9 cellular contexts compared by ENCODE assay signal in genomic region chr14:24108336-24108874, GRCh38. TPM values are rescaled to one million over a fixed set of nuclear protein-coding genes. Genes with fewer than 3 reads are reported as not detected.
DNase-seq lines count a peak whose midpoint lies in the region; ATAC-seq and TF ChIP-seq lines count a peak whose summit lies in the region.
"Had no signal": no experiment of that assay in that cellular context is flagged by ENCODE, and none has a peak within 500 bp of the region (broad histone marks: within the 10 kb centered on the region; RNA-seq: fewer than 3 reads in every experiment).

No MANE protein-coding gene starts in this region.

- peak overlapping the region; percentile 22; the same call in 1 of the 2 replicates for H3K9ac ChIP-seq in SU-DHL-6 (ENCODE audit: low read length)

- no peaks in the 10 kb centered on the region; the same call in 1 of the 2 replicates for H3K79me2 ChIP-seq in SU-DHL-6 (ENCODE audit: insufficient read depth, low read length)

- POLR2A ChIA-PET in CD8-positive, alpha-beta memory T cell (lab: Charles Lee), result interaction anchor here (0.7 to 2.9 kb wide), 7 partner anchors 14 to 1342 kb away, joined by 3 to 26 read pairs (median 5); partner anchors contain the start of genes PCK2 and PSME2

- H3K9me3 ChIP-seq in CD8-positive, alpha-beta memory T cell (ENCODE audit: low read length), result no peaks in the 10 kb centered on the region
- H3K9me3 ChIP-seq in SU-DHL-6 (ENCODE audit: insufficient read depth, low read length) (no peaks in the 10 kb centered on the region), mucosa of descending colon (no peaks in the 10 kb centered on the region)

- peak overlapping the region; percentile 37 for H2AFZ ChIP-seq in SU-DHL-6 (ENCODE audit: low read depth, low read length, severe bottlenecking)

- no peak overlapping the region for H3K27ac ChIP-seq in CD8-positive, alpha-beta memory T cell (ENCODE audit: low read depth, low read length)
- no peak overlapping the region for H3K27ac ChIP-seq in SU-DHL-6 (ENCODE audit: low read depth, low read length)

- no peak for DNase-seq in CD8-positive, alpha-beta memory T cell
- DNase-seq in mucosa of descending colon (no peak), RKO (ENCODE audit: low spot score) (no peak), HuH-7 (ENCODE audit: low spot score) (no peak)

- H3K36me3 Mint-ChIP-seq in CD8-positive, alpha-beta memory T cell, result peaks cover 0 to 14% (median 2%) of the 10 kb centered on the region in 3 donors

- H3K9me2 ChIP-seq in SU-DHL-6 (replicated peaks; ENCODE audit: insufficient read depth, low read length), result no peaks in the 10 kb centered on the region

- peak overlapping the region; percentile 79 to 97 (median 94) for H3K27ac Mint-ChIP-seq in CD8-positive, alpha-beta memory T cell

- peaks cover 16% of the 10 kb centered on the region; the same call in 1 of the 2 replicates for H3F3A ChIP-seq in SU-DHL-6 (ENCODE audit: insufficient read depth)

- H3K27me3 ChIP-seq in CD8-positive, alpha-beta memory T cell (ENCODE audit: insufficient read depth, low read length, poor library complexity, severe bottlenecking), result no peaks in the 10 kb centered on the region
- no peaks in the 10 kb centered on the region for H3K27me3 ChIP-seq in SU-DHL-6 (ENCODE audit: low read length)

- CTCF ChIA-PET in CD8-positive, alpha-beta memory T cell (lab: Charles Lee), result interaction anchor here (0.6 to 11.6 kb wide), 38 partner anchors 8 to 476 kb away, joined by 3 to 185 read pairs (median 6); partner anchors contain the start of genes CARMIL3, DHRS4L2, EMC9 and FITM1

- H3K4me1 ChIP-seq in CD8-positive, alpha-beta memory T cell (ENCODE audit: insufficient read depth, low read length), result peaks cover 15% of the 10 kb centered on the region
- H3K4me1 ChIP-seq in mucosa of descending colon (ENCODE audit: low read depth), result peaks cover 8% of the 10 kb centered on the region

- no peaks in the 10 kb centered on the region for H3K9me3 Mint-ChIP-seq in CD8-positive, alpha-beta memory T cell

- peak; percentile 35 for ATAC-seq in GM21576 (IDR thresholded peaks at IDR 0.05; ENCODE audit: unreplicated experiment)
- no peak for ATAC-seq in mucosa of descending colon
- ATAC-seq in HG03469 (IDR thresholded peaks at IDR 0.05; ENCODE audit: unreplicated experiment), result no peak
- no peak for ATAC-seq in GM21737 (IDR thresholded peaks at IDR 0.05; ENCODE audit: unreplicated experiment)

- peaks cover 9 to 14% (median 10%) of the 10 kb centered on the region in 3 donors for H3K4me1 Mint-ChIP-seq in CD8-positive, alpha-beta memory T cell

- H3K36me3 ChIP-seq in CD8-positive, alpha-beta memory T cell (ENCODE audit: insufficient read depth, low read length), result peaks cover 6% of the 10 kb centered on the region
- H3K36me3 ChIP-seq in SU-DHL-6 (ENCODE audit: low read length), result peaks cover 4% of the 10 kb centered on the region; the same call in 1 of the 2 replicates
- H3K36me3 ChIP-seq in mucosa of descending colon (ENCODE audit: low read depth), result no peaks in the 10 kb centered on the region

- no peak for TF ChIP-seq CTCF in SU-DHL-6 (IDR thresholded peaks at IDR 0.05; ENCODE audit: insufficient read depth, low read length, poor library complexity, severe bottlenecking)
- no peak for TF ChIP-seq CTCF in mucosa of descending colon (IDR thresholded peaks at IDR 0.05)

- no peak overlapping the region for H3K4me3 ChIP-seq in CD8-positive, alpha-beta memory T cell (ENCODE audit: low read length)
- H3K4me3 ChIP-seq in SU-DHL-6 (ENCODE audit: insufficient read depth, low read length, poor library complexity, severe bottlenecking), result no peak overlapping the region
- H3K4me3 ChIP-seq in mucosa of descending colon, result peak overlapping the region; percentile 3

- H4K20me1 ChIP-seq in SU-DHL-6 (ENCODE audit: low read depth, low read length), result no peaks in the 10 kb centered on the region

- intact Hi-C loops in mucosa of descending colon (cut with DNase I, micrococcal nuclease), result loop anchor here in 1 of 2 donors (10.0 kb wide), 1 partner anchor 54 kb away; the partner anchor contains the start of gene CARMIL3

- peak overlapping the region in 2 of 7 donors; percentile 4 to 56 for H3K4me3 Mint-ChIP-seq in CD8-positive, alpha-beta memory T cell

- peak overlapping the region; percentile 18 for H3K4me2 ChIP-seq in SU-DHL-6 (ENCODE audit: low read depth, low read length, poor library complexity, severe bottlenecking)

- H3K27me3 Mint-ChIP-seq in CD8-positive, alpha-beta memory T cell, result no peaks in the 10 kb centered on the region

RNA-seq across cellular contexts. Expression of gene DCAF11, which starts 6.2 kb away (rescaled TPM):
- total RNA-seq in CD8-positive, alpha-beta memory T cell, result 10 to 100 TPM; 69.0 to 72.4 TPM
- 83.9 TPM for polyA plus RNA-seq in CD8-positive, alpha-beta memory T cell
- 100 to 1,000 TPM in 1 of 3 donors, 10 to 100 TPM in 2; 65.8 to 101 (median 84.9) TPM for total RNA-seq in mucosa of descending colon

RNA-seq across cellular contexts. Expression of gene NRL, which starts 6.3 kb away (rescaled TPM):
- 1 to 10 TPM; 1.5 to 1.6 TPM for total RNA-seq in CD8-positive, alpha-beta memory T cell
- polyA plus RNA-seq in CD8-positive, alpha-beta memory T cell, result 1.5 TPM
- total RNA-seq in mucosa of descending colon, result 1 to 10 TPM; 2.3 to 4.5 (median 2.8) TPM

RNA-seq across cellular contexts. Expression of gene PCK2, which starts 14.3 kb away (rescaled TPM):
- 10 to 100 TPM; 79.6 to 88.3 TPM for total RNA-seq in CD8-positive, alpha-beta memory T cell
- polyA plus RNA-seq in CD8-positive, alpha-beta memory T cell, result 16.9 TPM
- total RNA-seq in mucosa of descending colon, result 100 to 1,000 TPM in 2 of 3 donors, 10 to 100 TPM in 1; 64.7 to 150 (median 150) TPM

RNA-seq across cellular contexts. Expression of gene FITM1, which starts 22.1 kb away (rescaled TPM):
- 1 to 10 TPM in 1 of 2 experiments, under 1 TPM in 1; 0.58 to 1.1 TPM for total RNA-seq in CD8-positive, alpha-beta memory T cell
- polyA plus RNA-seq in CD8-positive, alpha-beta memory T cell, result not detected
- 1 to 10 TPM in 2 of 3 donors, under 1 TPM in 1; 0.79 to 1.9 (median 1.3) TPM for total RNA-seq in mucosa of descending colon
- total RNA-seq: SK-MEL-5 had no signal

RNA-seq across cellular contexts. Expression of gene PSME1, which starts 27.6 kb away (rescaled TPM):
- 100 to 1,000 TPM; 343 to 347 TPM for total RNA-seq in CD8-positive, alpha-beta memory T cell
- 1,041 TPM for polyA plus RNA-seq in CD8-positive, alpha-beta memory T cell
- total RNA-seq in mucosa of descending colon, result 100 to 1,000 TPM; 188 to 279 (median 203) TPM
